ENCODE assay signal across 17 cellular contexts in genomic region chr2:54809814-54810213, GRCh38.
DNase-seq lines count a peak whose midpoint lies in the region; ATAC-seq and TF ChIP-seq lines count a peak whose summit lies in the region.
"Had no signal": no experiment of that assay in that cellular context is flagged by ENCODE, and none has a peak within 500 bp of the region (broad histone marks: within the 10 kb centered on the region; RNA-seq: fewer than 3 reads in every experiment).

No MANE protein-coding gene starts in this region.

- H2AFZ ChIP-seq in GM23248 (no peak overlapping the region), fibroblast of lung (ENCODE audit: low read length) (no peak overlapping the region), smooth muscle cell (ENCODE audit: low read depth) (no peak overlapping the region)

- no peaks in the 10 kb centered on the region for H4K20me1 ChIP-seq in GM23248 (ENCODE audit: insufficient read depth)
- H4K20me1 ChIP-seq in fibroblast of lung (ENCODE audit: control insufficient read depth, extremely low read depth, insufficient read depth, low read length) = no peaks in the 10 kb centered on the region
- no peaks in the 10 kb centered on the region for H4K20me1 ChIP-seq in smooth muscle cell (ENCODE audit: low read depth)

- no peak overlapping the region for H3K4me3 ChIP-seq in GM23248
- no peak overlapping the region for H3K4me3 ChIP-seq in fibroblast of lung (replicated peaks in 1 of 4; ENCODE audit: control extremely low read depth in 1 of 4, insufficient read depth in 1 of 4, low read depth in 3 of 4, low read length in 4 of 4)
- H3K4me3 ChIP-seq in smooth muscle cell = no peak overlapping the region
- H3K4me3 ChIP-seq: adrenal gland had no signal

- in situ Hi-C loops in GM23248 (cut with MboI) = no loop called here

- TF ChIP-seq CTCF in fibroblast of lung (conservative IDR thresholded peaks at IDR 0.05 in 1 of 2, IDR thresholded peaks at IDR 0.05 in 1 of 2; ENCODE audit: low read depth in 1 of 2, low read length in 2 of 2) (no peak), smooth muscle cell (IDR thresholded peaks at IDR 0.05; ENCODE audit: borderline replicate concordance, insufficient read depth, poor library complexity, severe bottlenecking) (no peak)

- no peak overlapping the region for H3K27ac Mint-ChIP-seq in naive thymus-derived CD8-positive, alpha-beta T cell
- H3K27ac Mint-ChIP-seq: CD4-positive, CD25-positive, alpha-beta regulatory T cell; natural killer cell treated with Interleukin-12 subunit alpha and Interleukin-12 subunit beta and Interleukin-15 and Interleukin-18, amount 100 ng/mL, for 72 hours had no signal

- peak overlapping the region; percentile 14 for H3K4me2 ChIP-seq in GM23248 (ENCODE audit: unreplicated experiment)
- no peak overlapping the region for H3K4me2 ChIP-seq in fibroblast of lung (ENCODE audit: extremely low read depth, insufficient read depth, low read length)
- H3K4me2 ChIP-seq in smooth muscle cell = no peak overlapping the region

- H3K4me1 ChIP-seq in GM23248 (ENCODE audit: insufficient read depth) (peaks cover 14% of the 10 kb centered on the region), fibroblast of lung (ENCODE audit: control insufficient read depth, extremely low read depth, insufficient read depth, low read length) (no peaks in the 10 kb centered on the region), smooth muscle cell (ENCODE audit: low read depth) (peaks cover 7% of the 10 kb centered on the region)

- ATAC-seq in GM18907 (IDR thresholded peaks at IDR 0.05; ENCODE audit: unreplicated experiment) (no peak), HG03196 (IDR thresholded peaks at IDR 0.05; ENCODE audit: unreplicated experiment) (no peak)
- no peak for ATAC-seq in naive thymus-derived CD8-positive, alpha-beta T cell
- ATAC-seq: activated CD4-positive, CD25-positive, alpha-beta regulatory T cell treated with anti-CD3 and anti-CD28 coated beads, Interleukin-2, amount 50 U/mL, for 24 hours; left cardiac atrium; natural killer cell treated with Interleukin-12 subunit alpha and Interleukin-12 subunit beta and Interleukin-15 and Interleukin-18, amount 100 ng/mL, for 72 hours; sciatic nerve had no signal

- POLR2A ChIA-PET in naive thymus-derived CD8-positive, alpha-beta T cell (lab: Charles Lee) = no interaction called here

- H3K27ac ChIP-seq in GM23248 (no peak overlapping the region), fibroblast of lung (ENCODE audit: insufficient read depth, low read length) (no peak overlapping the region), smooth muscle cell (ENCODE audit: low read depth) (peak overlapping the region; percentile 63)
- H3K27ac ChIP-seq: adrenal gland had no signal

- no peaks in the 10 kb centered on the region for H3K79me2 ChIP-seq in GM23248 (ENCODE audit: insufficient read depth)
- no peaks in the 10 kb centered on the region for H3K79me2 ChIP-seq in fibroblast of lung (ENCODE audit: control insufficient read depth, insufficient read depth, low read length)
- no peaks in the 10 kb centered on the region for H3K79me2 ChIP-seq in smooth muscle cell (ENCODE audit: low read depth)

- H3K4me1 Mint-ChIP-seq in naive thymus-derived CD8-positive, alpha-beta T cell = no peaks in the 10 kb centered on the region

- peaks cover 0 to 8% (median 1%) of the 10 kb centered on the region in 9 donors for H3K9me3 Mint-ChIP-seq in naive thymus-derived CD8-positive, alpha-beta T cell
- H3K9me3 Mint-ChIP-seq: natural killer cell treated with Interleukin-12 subunit alpha and Interleukin-12 subunit beta and Interleukin-15 and Interleukin-18, amount 100 ng/mL, for 72 hours had no signal

- no peaks in the 10 kb centered on the region for H3K36me3 ChIP-seq in GM23248 (ENCODE audit: low read depth)
- no peaks in the 10 kb centered on the region for H3K36me3 ChIP-seq in fibroblast of lung (ENCODE audit: control insufficient read depth, insufficient read depth, low read length)
- H3K36me3 ChIP-seq in smooth muscle cell (ENCODE audit: low read depth) = no peaks in the 10 kb centered on the region
- H3K36me3 ChIP-seq: adrenal gland had no signal

- DNase-seq in GM23248 = peak; percentile 79
- DNase-seq in SHP77 (lab: John Stamatoyannopoulos, UW) = peak; percentile 38 to 44
- DNase-seq in fibroblast of lung (ENCODE audit: low read depth in 2 of 2) = peak; percentile 37 to 74
- no peak for DNase-seq in smooth muscle cell (lab: John Stamatoyannopoulos, UW; ENCODE audit: unreplicated experiment)
- no peak for DNase-seq in ecto neural progenitor cell (ENCODE audit: low spot score)
- DNase-seq in naive thymus-derived CD8-positive, alpha-beta T cell = no peak
- DNase-seq: activated T-cell treated with anti-CD3 and anti-CD28 coated beads, Interleukin-2, amount 50 U/mL, for 1 hour; adrenal gland; CD4-positive, CD25-positive, alpha-beta regulatory T cell; left cardiac atrium; NCI-H1930; substantia nigra had no signal

- peaks cover 5 to 19% (median 6%) of the 10 kb centered on the region in 5 donors for H3K27me3 Mint-ChIP-seq in naive thymus-derived CD8-positive, alpha-beta T cell

- no peaks in the 10 kb centered on the region for H3K9me3 ChIP-seq in GM23248 (ENCODE audit: low read depth)
- no peaks in the 10 kb centered on the region for H3K9me3 ChIP-seq in fibroblast of lung (ENCODE audit: control insufficient read depth, insufficient read depth, low read depth, low read length)
- H3K9me3 ChIP-seq in smooth muscle cell (replicated peaks; ENCODE audit: low read depth) = no peaks in the 10 kb centered on the region
- H3K9me3 ChIP-seq: adrenal gland had no signal

- peaks cover 3% of the 10 kb centered on the region; the same call in 1 of the 2 replicates for H3K9me2 ChIP-seq in GM23248 (ENCODE audit: insufficient read depth)

- H3F3A ChIP-seq in GM23248 (ENCODE audit: insufficient read depth) = peaks cover 3% of the 10 kb centered on the region; the same call in 1 of the 2 replicates
- no peaks in the 10 kb centered on the region for H3F3A ChIP-seq in smooth muscle cell (ENCODE audit: low read depth)

- H3K27me3 ChIP-seq in GM23248 (replicated peaks; ENCODE audit: insufficient read depth) (no peaks in the 10 kb centered on the region), fibroblast of lung (ENCODE audit: control insufficient read depth, insufficient read depth, low read length) (no peaks in the 10 kb centered on the region), smooth muscle cell (ENCODE audit: low read depth) (no peaks in the 10 kb centered on the region)
- H3K27me3 ChIP-seq: adrenal gland had no signal

- H3K9ac ChIP-seq in GM23248 (no peak overlapping the region), fibroblast of lung (ENCODE audit: insufficient read depth, low read length) (no peak overlapping the region), smooth muscle cell (ENCODE audit: low read depth) (no peak overlapping the region)

- H3K36me3 Mint-ChIP-seq in naive thymus-derived CD8-positive, alpha-beta T cell = peaks cover 0 to 9% (median 0%) of the 10 kb centered on the region in 3 donors
- H3K36me3 Mint-ChIP-seq: CD4-positive, CD25-positive, alpha-beta regulatory T cell; natural killer cell treated with Interleukin-12 subunit alpha and Interleukin-12 subunit beta and Interleukin-15 and Interleukin-18, amount 100 ng/mL, for 72 hours had no signal

- no peak overlapping the region for H3K4me3 Mint-ChIP-seq in naive thymus-derived CD8-positive, alpha-beta T cell
- H3K4me3 Mint-ChIP-seq: CD4-positive, CD25-positive, alpha-beta regulatory T cell; natural killer cell treated with Interleukin-12 subunit alpha and Interleukin-12 subunit beta and Interleukin-15 and Interleukin-18, amount 100 ng/mL, for 72 hours had no signal

Comparison
In these comparisons a context has a peak if more than half of its experiments do, and no peak if none do; other contexts are left out.
1. DNase-seq: peak in GM23248 (single experiment), SHP77 (2 of 2) and fibroblast of lung (2 of 2); none in smooth muscle cell (single experiment), ecto neural progenitor cell (single experiment) and naive thymus-derived CD8-positive, alpha-beta T cell (0 of 10).